16 cellular contexts compared by ENCODE assay signal in the genomic region with DNA sequence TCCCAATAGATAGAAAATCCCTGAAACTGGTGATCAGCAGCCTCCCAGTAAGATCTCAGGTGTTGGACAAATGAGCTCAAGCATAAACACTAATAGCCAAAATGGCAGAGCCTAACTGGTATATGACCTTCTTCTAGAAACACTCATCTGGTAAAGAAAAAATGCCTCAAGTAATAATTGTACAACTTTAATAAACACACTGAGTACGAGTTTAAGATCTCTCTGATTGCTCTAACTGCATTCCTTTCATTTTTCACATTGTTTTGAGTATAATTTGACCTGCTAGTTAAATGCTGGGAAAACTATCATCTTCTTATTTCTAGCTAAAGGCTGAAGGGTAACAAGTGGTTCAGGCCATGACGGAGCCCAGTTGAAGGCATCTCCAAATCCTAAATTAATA.
"Had no signal": no experiment of that assay in that cellular context is flagged by ENCODE, and none has a peak within 500 bp of the region (broad histone marks: within the 10 kb centered on the region; RNA-seq: fewer than 3 reads in every experiment).

No MANE protein-coding gene starts in this region.

- DNase-seq: activated CD4-positive, alpha-beta T cell treated with anti-CD3 and anti-CD28 coated beads, Interleukin-2, amount 50 U/mL, for 1 hour; activated naive CD4-positive, alpha-beta T cell treated with Interleukin-2 at 50 U/mL for 16 hours; caudate nucleus; colonic mucosa; left cardiac atrium; naive thymus-derived CD8-positive, alpha-beta T cell; stimulated activated CD4-positive, alpha-beta T cell treated with anti-CD3 and anti-CD28 coated beads, Interleukin-2, amount 100 ng/mL, for 48 hours; stimulated activated naive CD4-positive, alpha-beta T cell; uterus had no signal

- H3K36me3 ChIP-seq: colonic mucosa, esophagus muscularis mucosa, right atrium auricular region, tibial nerve, uterus had no signal

- H3K27me3 ChIP-seq: colonic mucosa, esophagus muscularis mucosa, foreskin keratinocyte, right atrium auricular region, tibial nerve, uterus had no signal

- H3K4me3 ChIP-seq: colonic mucosa, esophagus muscularis mucosa, lung, right atrium auricular region, tibial nerve, uterus had no signal

- ATAC-seq: activated CD4-positive, CD25-positive, alpha-beta regulatory T cell treated with anti-CD3 and anti-CD28 coated beads, Interleukin-2, amount 50 U/mL, for 24 hours; activated T-helper 17 cell treated with anti-CD3 and anti-CD28 coated beads, Interleukin-2, amount 50 U/mL, for 72 hours; foreskin keratinocyte; left cardiac atrium; naive thymus-derived CD8-positive, alpha-beta T cell had no signal
